ENCODE assay signal across 10 cellular contexts in genomic region chr19:45782820-45783785, GRCh38. TPM values are rescaled to one million over a fixed set of nuclear protein-coding genes. Genes with fewer than 3 reads are reported as not detected.
A peak's percentile ranks its signal among the peaks of the same experiment; 100 is the strongest.
DNase-seq lines count a peak whose midpoint lies in the region; TF ChIP-seq lines count a peak whose summit lies in the region.
"Had no signal": no experiment of that assay in that cellular context is flagged by ENCODE, and none has a peak within 500 bp of the region (broad histone marks: within the 10 kb centered on the region; RNA-seq: fewer than 3 reads in every experiment).

No MANE protein-coding gene starts in this region.

- H3K4me1 ChIP-seq in ES-I3 (ENCODE audit: insufficient read depth, low read length) (peaks cover 30% of the 10 kb centered on the region), sigmoid colon (peaks cover 0 to 75% (median 64%) of the 10 kb centered on the region in 4 donors)

- peak overlapping the region; percentile 96 to 98 (median 98) for H3K27ac ChIP-seq in sigmoid colon

- H3K4me3 ChIP-seq in sigmoid colon, result peak overlapping the region; percentile 77 to 94 (median 88)

- 74 to 83% methylated on average over 26 of the region's 26 CpGs for WGBS in sigmoid colon, 2 donors

- H3K9ac ChIP-seq in ES-I3 (ENCODE audit: low read depth, low read length), result peak overlapping the region; percentile 7; the same call in 1 of the 2 replicates

- no peaks in the 10 kb centered on the region for H3K9me3 ChIP-seq in ES-I3 (ENCODE audit: control insufficient read depth, insufficient read depth, low read length)
- H3K9me3 ChIP-seq in sigmoid colon, result no peaks in the 10 kb centered on the region

- TF ChIP-seq POLR2A in sigmoid colon (IDR thresholded peaks at IDR 0.05), result peak in 1 of 2 donors; percentile 63

- DNase-seq in amniotic epithelial cell (ENCODE audit: low read depth) (peak; percentile 79), cardiac septum (ENCODE audit: low spot score) (peak; percentile 91), sigmoid colon (peak; percentile 93), NCI-H1930 (lab: John Stamatoyannopoulos, UW) (no peak), NOMO-1 treated with dmso at 0.1 percent for 144 hours (lab: John Stamatoyannopoulos, UW; ENCODE audit: unreplicated experiment) (no peak), pons (ENCODE audit: low spot score) (no peak), NCI-H524 (lab: John Stamatoyannopoulos, UW) (no peak)
- DNase-seq: stimulated activated naive CD4-positive, alpha-beta T cell had no signal

- no peak for TF ChIP-seq CTCF in sigmoid colon (IDR thresholded peaks at IDR 0.05)

- H3K27me3 ChIP-seq in sigmoid colon, result no peaks in the 10 kb centered on the region

- peak in 3 of 4 donors; percentile 52 to 69 (median 68) for TF ChIP-seq EP300 in sigmoid colon (IDR thresholded peaks at IDR 0.05)

- intact Hi-C loops in cardiac septum (cut with DNase I) (loop anchor here (2.0 kb wide), 1 partner anchor 14 kb away; the partner anchor contains the start of gene SIX5), sigmoid colon (cut with DNase I) (loop anchor here (10.0 kb wide), 1 partner anchor 278 kb away; the partner anchor contains the start of gene VASP)

- H3K36me3 ChIP-seq in ES-I3 (ENCODE audit: insufficient read depth, low read length), result no peaks in the 10 kb centered on the region
- peaks cover 0 to 37% (median 25%) of the 10 kb centered on the region in 4 donors for H3K36me3 ChIP-seq in sigmoid colon

RNA-seq across cellular contexts. Expression of gene DMPK, which starts 0.8 kb away (rescaled TPM):
- 441 TPM for total RNA-seq in cardiac septum
- 100 to 1,000 TPM in 3 of 4 donors, 10 to 100 TPM in 1; 62.2 to 219 (median 168) TPM for total RNA-seq in sigmoid colon
- polyA plus RNA-seq in sigmoid colon, result 10 to 100 TPM in 1 of 3 donors, 1 to 10 TPM in 2; 7.2 to 43.0 (median 8.8) TPM

RNA-seq across cellular contexts. Expression of gene DMWD, which starts 9.5 kb away (rescaled TPM):
- 120 TPM for total RNA-seq in cardiac septum
- total RNA-seq in sigmoid colon, result 10 to 100 TPM; 21.1 to 59.5 (median 36.8) TPM
- polyA plus RNA-seq in sigmoid colon, result 10 to 100 TPM; 13.2 to 30.4 (median 14.8) TPM

RNA-seq across cellular contexts. Expression of gene SIX5, which starts 14.1 kb away (rescaled TPM):
- total RNA-seq in cardiac septum, result 20.7 TPM
- total RNA-seq in sigmoid colon, result 10 to 100 TPM; 16.8 to 20.7 (median 18.7) TPM
- polyA plus RNA-seq in sigmoid colon, result 10 to 100 TPM in 1 of 3 donors, 1 to 10 TPM in 2; 4.2 to 11.6 (median 7.8) TPM

RNA-seq across cellular contexts. Expression of gene RSPH6A, which starts 32.0 kb away (rescaled TPM):
- total RNA-seq in cardiac septum, result 0.16 TPM
- not detected for total RNA-seq in sigmoid colon
- under 1 TPM in 1 of 3 donors, not detected in 2; 0.12 TPM for polyA plus RNA-seq in sigmoid colon
- total RNA-seq: mesenteric fat pad had no signal

RNA-seq across cellular contexts. Expression of gene MEIOSIN, which starts 49.9 kb away (rescaled TPM):
- total RNA-seq in cardiac septum, result not detected
- total RNA-seq in sigmoid colon, result not detected
- polyA plus RNA-seq in sigmoid colon, result not detected
- total RNA-seq: mesenteric fat pad had no signal

Comparison
In these comparisons a context has a peak if more than half of its experiments do, and no peak if none do; other contexts are left out.
1. DNase-seq: peak in amniotic epithelial cell (single experiment), cardiac septum (single experiment) and sigmoid colon (single experiment); none in NCI-H1930 (0 of 2), NOMO-1 treated with dmso at 0.1 percent for 144 hours (single experiment), pons (single experiment) and NCI-H524 (0 of 2).